19 cellular contexts compared by ENCODE assay signal in genomic region chr11:19102521-19102900, GRCh38. TPM values are rescaled to one million over a fixed set of nuclear protein-coding genes. Genes with fewer than 3 reads are reported as not detected.
DNase-seq lines count a peak whose midpoint lies in the region; ATAC-seq, FAIRE-seq and TF ChIP-seq lines count a peak whose summit lies in the region.
"Had no signal": no experiment of that assay in that cellular context is flagged by ENCODE, and none has a peak within 500 bp of the region (broad histone marks: within the 10 kb centered on the region; RNA-seq: fewer than 3 reads in every experiment).

No MANE protein-coding gene starts in this region.

- POLR2A ChIA-PET in A549 (lab: Yijun Ruan, JAX) (no interaction called here), PC-3 (lab: Charles Lee; ENCODE audit: unreplicated experiment) (no interaction called here)

- H3K9me3 ChIP-seq in A549 (no peaks in the 10 kb centered on the region; the same call in 2 of the 3 replicates), PC-3 (ENCODE audit: low read length) (no peaks in the 10 kb centered on the region), mucosa of rectum (ENCODE audit: control insufficient read depth in 2 of 2, low read length in 2 of 2) (no peaks in the 10 kb centered on the region), testis (no peaks in the 10 kb centered on the region)
- H3K9me3 ChIP-seq: HAP-1 had no signal

- ATAC-seq in A549, result no peak
- peak; percentile 35; the same call in 1 of the 2 replicates for ATAC-seq in PC-3
- ATAC-seq in GM21390 (IDR thresholded peaks at IDR 0.05; ENCODE audit: unreplicated experiment), result no peak
- ATAC-seq: Panc1 had no signal

- H3K9me2 ChIP-seq in PC-3 (replicated peaks; ENCODE audit: low read length), result no peaks in the 10 kb centered on the region

- peak overlapping the region; percentile 40; the same call in 2 of the 3 replicates for H3K4me2 ChIP-seq in A549
- peak overlapping the region; percentile 60 for H3K4me2 ChIP-seq in PC-3 (ENCODE audit: low read length)

- no peak for TF ChIP-seq RAD21 in A549 (conservative IDR thresholded peaks at IDR 0.05 in 1 of 2, IDR thresholded peaks at IDR 0.05 in 1 of 2)

- no peak overlapping the region for H3K27ac ChIP-seq in A549
- H3K27ac ChIP-seq in PC-3 (ENCODE audit: low read length), result no peak overlapping the region
- H3K27ac ChIP-seq in epithelial cell of prostate, result peak overlapping the region; percentile 19
- peak overlapping the region; percentile 74 to 80 for H3K27ac ChIP-seq in mucosa of rectum (ENCODE audit: low read depth in 2 of 2, low read length in 2 of 2)
- H3K27ac ChIP-seq in testis, result no peak overlapping the region

- no peaks in the 10 kb centered on the region for H3K79me2 ChIP-seq in PC-3 (ENCODE audit: low read length)

- no peaks in the 10 kb centered on the region for H3F3A ChIP-seq in PC-3 (ENCODE audit: low read length, unreplicated experiment)

- H3K36me3 ChIP-seq in PC-3 (ENCODE audit: low read depth, low read length), result no peaks in the 10 kb centered on the region
- no peaks in the 10 kb centered on the region for H3K36me3 ChIP-seq in mucosa of rectum (ENCODE audit: control insufficient read depth in 2 of 2, insufficient read depth in 2 of 2, low read length in 2 of 2)
- H3K36me3 ChIP-seq in testis (ENCODE audit: low read depth, missing control alignments), result no peaks in the 10 kb centered on the region
- H3K36me3 ChIP-seq: HAP-1 had no signal

- H3K27me3 ChIP-seq in PC-3 (ENCODE audit: low read length) (no peaks in the 10 kb centered on the region), mucosa of rectum (ENCODE audit: control insufficient read depth in 2 of 2, insufficient read depth in 2 of 2, low read length in 2 of 2) (no peaks in the 10 kb centered on the region), testis (no peaks in the 10 kb centered on the region)

- no TSS peak for BruUV-seq in PC-3 (replicated peaks; lab: Mats Ljungman, UMichigan)

- CTCF ChIA-PET in A549 (lab: Yijun Ruan, JAX) (interaction anchor here (1.6 to 4.2 kb wide), 2 partner anchors 14 to 25 kb away, joined by 4 to 22 read pairs; partner anchors contain the start of gene ZDHHC13), PC-3 (lab: Charles Lee) (interaction anchor here (0.6 kb wide), 1 partner anchor 27 kb away, joined by 4 read pairs; no protein-coding TSS in a partner anchor)

- FAIRE-seq in A549 (lab: Jason Lieb, UNC), result no peak
- FAIRE-seq: HTR-8/SVneo had no signal

- H3K4me1 ChIP-seq in A549 (peaks cover 10% of the 10 kb centered on the region; the same call in 2 of the 3 replicates), PC-3 (ENCODE audit: insufficient read depth, low read length) (peaks cover 26% of the 10 kb centered on the region), mucosa of rectum (ENCODE audit: control insufficient read depth in 2 of 2, insufficient read depth in 2 of 2, low read length in 2 of 2) (peaks cover 16 to 18% of the 10 kb centered on the region in 2 donors), testis (no peaks in the 10 kb centered on the region)
- H3K4me1 ChIP-seq: HAP-1 had no signal

- no peak for TF ChIP-seq CTCF in A549 (IDR thresholded peaks at IDR 0.05)
- TF ChIP-seq CTCF in PC-3 (conservative IDR thresholded peaks at IDR 0.05; ENCODE audit: low read depth, low read length), result no peak
- no peak for TF ChIP-seq CTCF in testis (IDR thresholded peaks at IDR 0.05)

- 47% methylated on average over 1 of the region's 1 CpG for WGBS in A549 (ENCODE audit: missing lambda C conversion rate)
- 85 to 92% methylated on average over 1 of the region's 1 CpG for WGBS in testis, 2 donors

- no peak overlapping the region for H2AFZ ChIP-seq in PC-3 (ENCODE audit: low read length)

- TF ChIP-seq EP300 in A549 (IDR thresholded peaks at IDR 0.05), result no peak

- no peak overlapping the region for H3K4me3 ChIP-seq in A549
- H3K4me3 ChIP-seq in PC-3 (ENCODE audit: low read length), result no peak overlapping the region
- peak overlapping the region in 1 of 2 donors; percentile 45 for H3K4me3 ChIP-seq in mucosa of rectum (ENCODE audit: low read length in 2 of 2)
- H3K4me3 ChIP-seq in testis, result no peak overlapping the region
- H3K4me3 ChIP-seq: HAP-1 had no signal

- intact Hi-C loops in PC-3 (cut with micrococcal nuclease) (loop anchor here (2.0 kb wide), 1 partner anchor 22 kb away; no protein-coding TSS in a partner anchor), testis (cut with DNase I; ENCODE audit: low total_unique reads) (no loop called here)

- no peak for DNase-seq in A549 (ENCODE audit: low read depth in 1 of 2, low spot score in 1 of 2)
- DNase-seq in PC-3, result no peak
- DNase-seq in epithelial cell of prostate (ENCODE audit: low read depth, low spot score), result no peak
- DNase-seq in NCI-H1092 treated with DMSO at 0.1 percent for 48 hours (lab: John Stamatoyannopoulos, UW), result no peak
- no peak for DNase-seq in testis
- DNase-seq: CD4-positive, alpha-beta memory T cell; GDM1; IMR-90; NCI-H1436 had no signal

- H3K9ac ChIP-seq in PC-3 (ENCODE audit: low read length) (no peak overlapping the region), mucosa of rectum (ENCODE audit: low read depth in 1 of 2, low read length in 2 of 2) (no peak overlapping the region)

- no peaks in the 10 kb centered on the region for H4K20me1 ChIP-seq in PC-3 (ENCODE audit: low read length)

- TF ChIP-seq POLR2A in A549 (IDR thresholded peaks at IDR 0.05; ENCODE audit: low read length), result no peak
- TF ChIP-seq POLR2A in testis (IDR thresholded peaks at IDR 0.05), result no peak

TF ChIP-seq in A549, 52 proteins besides CTCF, POLR2A, EP300 and RAD21:
- TF ChIP-seq E2F6 (IDR thresholded peaks at IDR 0.05; ENCODE audit: borderline replicate concordance, low read depth) (no peak), CBX2 (IDR thresholded peaks at IDR 0.05; ENCODE audit: borderline replicate concordance, low read depth) (no peak), POLR2AphosphoS2 (conservative IDR thresholded peaks at IDR 0.05; ENCODE audit: low read length) (no peak), KDM5A (IDR thresholded peaks at IDR 0.05) (no peak), REST (IDR thresholded peaks at IDR 0.05) (no peak), NFE2L2 (conservative IDR thresholded peaks at IDR 0.05; ENCODE audit: low read length) (no peak), TP53 (CRISPR knock-in tag; IDR thresholded peaks at IDR 0.05) (no peak)
TF ChIP-seq in A549: peak in this region for 0.

RNA-seq across cellular contexts. Expression of gene ZDHHC13, which starts 14.5 kb away (rescaled TPM):
- 28.6 and 34.3 TPM in 2 replicates for polyA plus RNA-seq in A549 (2011; rRNA removed)
- polyA plus RNA-seq in A549 (2012; cell fraction: cytosol; rRNA removed), result 8.0 and 9.9 TPM in 2 replicates
- polyA plus RNA-seq in A549 (2012; cell fraction: nucleus; rRNA removed), result 6.7 and 9.2 TPM in 2 replicates
- polyA plus RNA-seq in A549 (2017; fragmentation: RNase III; extraction: RNeasy Plus Mini Kit Qiagen cat#74134 plus additional on column Dnase treatment), result 14.9 to 17.6 TPM (median 16.5 TPM) in 3 replicates
- 14.0 and 20.7 TPM in 2 replicates for polyA minus RNA-seq in A549 (2011; rRNA and poly(A)+ RNA removed)
- total RNA-seq in PC-3 (2014; rRNA removed), result 13.5 and 21.2 TPM in 2 replicates
- total RNA-seq in testis, result 10 to 100 TPM; 16.3 to 17.2 TPM
- polyA plus RNA-seq in testis (ENCODE audit: insufficient read depth, low read depth, low replicate concordance), result 32.6 TPM

RNA-seq across cellular contexts. Expression of gene MRGPRX2, which starts 42.0 kb away (rescaled TPM):
- polyA plus RNA-seq in A549 (2011; rRNA removed) (not detected in 2 replicates), A549 (2017; fragmentation: RNase III; extraction: RNeasy Plus Mini Kit Qiagen cat#74134 plus additional on column Dnase treatment) (not detected in 3 replicates), testis (ENCODE audit: insufficient read depth, low read depth, low replicate concordance) (not detected)
- not detected in 2 replicates for polyA plus RNA-seq in A549 (2012; cell fraction: cytosol; rRNA removed)
- not detected in 2 replicates for polyA plus RNA-seq in A549 (2012; cell fraction: nucleus; rRNA removed)
- not detected in 2 replicates for polyA minus RNA-seq in A549 (2011; rRNA and poly(A)+ RNA removed)
- total RNA-seq in PC-3 (2014; rRNA removed) (not detected in 2 replicates), testis (under 1 TPM in 1 of 2 donors, not detected in 1; 0.50 TPM)
- total RNA-seq: A172; CD4-positive, alpha-beta memory T cell; Daoy; IMR-90; M059J; SK-MEL-5 had no signal
- polyA plus RNA-seq: BJ; CD4-positive, alpha-beta memory T cell; IMR-90 had no signal

Comparison
In these comparisons a context has a peak if more than half of its experiments do, and no peak if none do; other contexts are left out.
1. H3K27ac ChIP-seq: peak in epithelial cell of prostate (single experiment) and mucosa of rectum (2 of 2); none in A549 (0 of 2), PC-3 (single experiment) and testis (0 of 2).